12 cellular contexts compared by ENCODE assay signal in genomic region chr5:56319281-56320242, GRCh38.
DNase-seq lines count a peak whose midpoint lies in the region; ATAC-seq, FAIRE-seq and TF ChIP-seq lines count a peak whose summit lies in the region.
"Had no signal": no experiment of that assay in that cellular context is flagged by ENCODE, and none has a peak within 500 bp of the region (broad histone marks: within the 10 kb centered on the region; RNA-seq: fewer than 3 reads in every experiment).

No MANE protein-coding gene starts in this region.

- H3K4me1 ChIP-seq in A673 (ENCODE audit: insufficient read depth, low read length, poor library complexity, severe bottlenecking) (peaks cover 8% of the 10 kb centered on the region), astrocyte (ENCODE audit: insufficient read depth, low read length) (peaks cover 5% of the 10 kb centered on the region)

- 46 to 48% methylated on average over 25 of the region's 25 CpGs for WGBS in lower leg skin, 2 donors

- TF ChIP-seq CTCF in A673 (conservative IDR thresholded peaks at IDR 0.05; ENCODE audit: low read depth, low read length) (no peak), astrocyte (IDR thresholded peaks at IDR 0.05; ENCODE audit: insufficient read depth, low read depth, low read length) (no peak), lower leg skin (IDR thresholded peaks at IDR 0.05) (no peak)

- no peak overlapping the region for H3K27ac ChIP-seq in A673 (ENCODE audit: low read depth, low read length, poor library complexity, severe bottlenecking)
- H3K27ac ChIP-seq in astrocyte (ENCODE audit: low read depth, low read length) = no peak overlapping the region
- H3K27ac ChIP-seq: C4-2B had no signal

- peaks cover 14% of the 10 kb centered on the region for H3K4me1 Mint-ChIP-seq in astrocyte (ENCODE audit: low read depth, unreplicated experiment)

- H3K27me3 Mint-ChIP-seq in astrocyte (ENCODE audit: low read depth, unreplicated experiment) = peaks cover 3% of the 10 kb centered on the region

- POLR2A ChIA-PET in A673 (lab: Charles Lee; ENCODE audit: low non-redundant PET) = no interaction called here

- CTCF ChIA-PET in A673 (lab: Charles Lee) = no interaction called here

- DNase-seq in A673 (ENCODE audit: low spot score) (peak; percentile 77), HPDE6-E6E7 (ENCODE audit: extremely low spot score) (peak; percentile 73), astrocyte (ENCODE audit: low read depth) (peak; percentile 27), lower leg skin (ENCODE audit: low spot score in 2 of 2) (peak; percentile 45 to 86), SKM-1 (lab: John Stamatoyannopoulos, UW; ENCODE audit: unreplicated experiment) (no peak), pons (ENCODE audit: low spot score) (no peak)
- DNase-seq in stimulated activated naive CD8-positive, alpha-beta T cell treated with anti-CD3 and anti-CD28 coated beads, Interleukin-15, Interleukin-2, amounts not matched to agents 100 U/mL and 50 U/mL, for 24 hours = no peak
- DNase-seq: activated CD4-positive, alpha-beta T cell treated with anti-CD3 and anti-CD28 coated beads for 4 hours; stimulated activated CD4-positive, alpha-beta T cell treated with anti-CD3 and anti-CD28 coated beads, Interleukin-1b, Interleukin-23, amount 100 ng/mL, for 48 hours had no signal

- FAIRE-seq in astrocyte (lab: Jason Lieb, UNC) = no peak
- FAIRE-seq: colon had no signal

- H3K36me3 ChIP-seq in A673 (ENCODE audit: insufficient read depth, low read length, poor library complexity, severe bottlenecking) = no peaks in the 10 kb centered on the region
- no peaks in the 10 kb centered on the region for H3K36me3 ChIP-seq in astrocyte (ENCODE audit: insufficient read depth, low read length)

- peak overlapping the region; percentile 17 for H3K4me2 ChIP-seq in astrocyte (ENCODE audit: low read length)

- no peak overlapping the region for H3K4me3 Mint-ChIP-seq in astrocyte (ENCODE audit: unreplicated experiment)

- H3K9me3 Mint-ChIP-seq in astrocyte (ENCODE audit: unreplicated experiment) = no peaks in the 10 kb centered on the region

- H3K27ac Mint-ChIP-seq in astrocyte (ENCODE audit: unreplicated experiment) = peak overlapping the region; percentile 19

- BruUV-seq in A673 (replicated peaks; lab: Mats Ljungman, UMichigan) = no TSS peak

- H3K4me3 ChIP-seq in A673 (ENCODE audit: low read depth, low read length, poor library complexity, severe bottlenecking) (no peak overlapping the region), astrocyte (ENCODE audit: insufficient read depth, low read depth, low read length) (no peak overlapping the region), lower leg skin (ENCODE audit: low read depth, poor library complexity, severe bottlenecking) (no peak overlapping the region)

- H3K36me3 Mint-ChIP-seq in astrocyte (ENCODE audit: low read depth, unreplicated experiment) = no peaks in the 10 kb centered on the region

- no peaks in the 10 kb centered on the region for H4K20me1 ChIP-seq in astrocyte (ENCODE audit: insufficient read depth, low read length)

- no peaks in the 10 kb centered on the region for H3K9me3 ChIP-seq in A673 (ENCODE audit: low read depth, low read length, poor library complexity, severe bottlenecking)
- H3K9me3 ChIP-seq in astrocyte (ENCODE audit: insufficient read depth, low read depth, low read length) = no peaks in the 10 kb centered on the region

- intact Hi-C loops in A673 (cut with micrococcal nuclease; ENCODE audit: unreplicated experiment) = no loop called here
- intact Hi-C loops in lower leg skin (cut with DNase I; ENCODE audit: low total_unique reads) = no loop called here

- ATAC-seq in HG03521 (IDR thresholded peaks at IDR 0.05; ENCODE audit: unreplicated experiment) = no peak
- ATAC-seq in stimulated activated naive CD8-positive, alpha-beta T cell treated with anti-CD3 and anti-CD28 coated beads, Interleukin-15, Interleukin-2, amounts not matched to agents 100 U/mL and 50 U/mL, for 24 hours = no peak

- TF ChIP-seq POLR2A in lower leg skin (IDR thresholded peaks at IDR 0.05) = no peak

- peak overlapping the region; percentile 51 for H2AFZ ChIP-seq in astrocyte (ENCODE audit: low read depth, low read length)

- H3K27me3 ChIP-seq in A673 (replicated peaks; ENCODE audit: insufficient read depth, low read depth, low read length, poor library complexity) = no peaks in the 10 kb centered on the region
- no peaks in the 10 kb centered on the region for H3K27me3 ChIP-seq in astrocyte (ENCODE audit: insufficient read depth, low read length)

- no peak overlapping the region for H3K9ac ChIP-seq in astrocyte (ENCODE audit: low read length)

- no peaks in the 10 kb centered on the region for H3K79me2 ChIP-seq in astrocyte (ENCODE audit: insufficient read depth, low read length)

Comparison
In these comparisons a context has a peak if more than half of its experiments do, and no peak if none do; other contexts are left out.
1. DNase-seq: peak in A673 (single experiment), HPDE6-E6E7 (single experiment), astrocyte (single experiment) and lower leg skin (2 of 2); none in SKM-1 (single experiment), pons (single experiment) and stimulated activated naive CD8-positive, alpha-beta T cell treated with anti-CD3 and anti-CD28 coated beads, Interleukin-15, Interleukin-2, amounts not matched to agents 100 U/mL and 50 U/mL, for 24 hours (single experiment).